Comparison of ENCODE assay signal across 8 cellular contexts in the genomic region with DNA sequence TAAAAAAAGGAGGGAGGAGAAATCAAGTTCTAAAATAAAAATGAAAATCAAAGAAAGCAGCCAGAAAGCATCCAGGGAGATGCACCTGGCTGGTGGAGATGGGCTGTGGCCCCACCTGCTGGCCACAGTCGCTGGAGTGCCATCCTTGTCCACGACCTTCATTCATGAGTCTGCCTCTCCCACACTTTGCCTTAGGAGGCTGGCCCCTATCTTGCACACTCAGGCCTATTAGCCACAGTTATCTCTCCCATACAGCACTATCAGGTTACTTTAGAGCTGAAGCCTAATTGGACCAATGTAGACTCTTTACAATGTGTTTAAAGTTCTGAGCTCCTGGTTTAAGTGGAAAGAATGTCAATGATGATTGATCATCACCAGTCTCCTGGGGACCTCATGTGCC.
A peak's percentile ranks its signal among the peaks of the same experiment; 100 is the strongest.
DNase-seq lines count a peak whose midpoint lies in the region; ATAC-seq and TF ChIP-seq lines count a peak whose summit lies in the region.

No MANE protein-coding gene starts in this region.

- H3K9me3 ChIP-seq in hepatocyte (ENCODE audit: low read depth) (no peaks in the 10 kb centered on the region), uterus (no peaks in the 10 kb centered on the region)

- H3K4me1 ChIP-seq in KMS-11 (ENCODE audit: low read depth, poor library complexity, severe bottlenecking) (peaks cover 4% of the 10 kb centered on the region), hepatocyte (ENCODE audit: insufficient read depth) (no peaks in the 10 kb centered on the region), uterus (no peaks in the 10 kb centered on the region)

- no peaks in the 10 kb centered on the region for H3K79me2 ChIP-seq in KMS-11 (ENCODE audit: insufficient read depth, low read depth)
- H3K79me2 ChIP-seq in hepatocyte, result no peaks in the 10 kb centered on the region

- H3K36me3 ChIP-seq in KMS-11 (ENCODE audit: insufficient read depth) (no peaks in the 10 kb centered on the region), hepatocyte (replicated peaks; ENCODE audit: insufficient read depth, low read depth) (no peaks in the 10 kb centered on the region), uterus (no peaks in the 10 kb centered on the region)

- DNase-seq in DMS53 treated with DMSO at 0.1 percent for 48 hours (lab: John Stamatoyannopoulos, UW; ENCODE audit: unreplicated experiment), result peak; percentile 46
- peak; percentile 69 for DNase-seq in hepatocyte (ENCODE audit: low spot score)
- no peak for DNase-seq in uterus
- DNase-seq in C1 segment of cervical spinal cord (lab: John Stamatoyannopoulos, UW), result no peak
- no peak for DNase-seq in globus pallidus (ENCODE audit: low spot score)

- H3K27me3 ChIP-seq in KMS-11 (ENCODE audit: insufficient read depth, low read depth), result no peaks in the 10 kb centered on the region
- H3K27me3 ChIP-seq in hepatocyte, result no peaks in the 10 kb centered on the region
- H3K27me3 ChIP-seq in uterus, result no peaks in the 10 kb centered on the region

- H2AFZ ChIP-seq in KMS-11 (ENCODE audit: low read depth) (no peak overlapping the region), hepatocyte (no peak overlapping the region)

- no peak for TF ChIP-seq POLR2A in uterus (IDR thresholded peaks at IDR 0.05)

- no peak overlapping the region for H3K4me3 ChIP-seq in KMS-11 (IDR thresholded peaks at IDR 0.05; ENCODE audit: insufficient read depth, low read depth, low read length)
- no peak overlapping the region for H3K4me3 ChIP-seq in hepatocyte
- no peak overlapping the region for H3K4me3 ChIP-seq in uterus

- no peak overlapping the region for H3K9ac ChIP-seq in KMS-11

- peak; percentile 63 for TF ChIP-seq CTCF in KMS-11 (conservative IDR thresholded peaks at IDR 0.05; ENCODE audit: low read depth, low read length)
- TF ChIP-seq CTCF in hepatocyte (IDR thresholded peaks at IDR 0.05; ENCODE audit: poor library complexity), result peak; percentile 69
- TF ChIP-seq CTCF in uterus (IDR thresholded peaks at IDR 0.05), result peak; percentile 8 to 31 (median 14)

- H4K20me1 ChIP-seq in KMS-11 (ENCODE audit: insufficient read depth) (no peaks in the 10 kb centered on the region), hepatocyte (ENCODE audit: insufficient read depth, poor library complexity, severe bottlenecking) (no peaks in the 10 kb centered on the region)

- WGBS in hepatocyte (ENCODE audit: low lambda C conversion rate, missing lambda C conversion rate), result 6% methylated on average over 2 of the region's 2 CpGs

- no peak overlapping the region for H3K27ac ChIP-seq in KMS-11
- no peak overlapping the region for H3K27ac ChIP-seq in hepatocyte
- H3K27ac ChIP-seq in uterus, result no peak overlapping the region

- no peak overlapping the region for H3K4me2 ChIP-seq in KMS-11
- no peak overlapping the region for H3K4me2 ChIP-seq in hepatocyte

- peak; percentile 98 for ATAC-seq in SK-N-SH treated with all-trans-retinoic acid at 6 μM for 48 hours
- no peak for ATAC-seq in HG03469 (IDR thresholded peaks at IDR 0.05; ENCODE audit: unreplicated experiment)

- H3K9me2 ChIP-seq in hepatocyte (replicated peaks; ENCODE audit: insufficient read depth), result no peaks in the 10 kb centered on the region

- intact Hi-C loops in uterus (cut with DNase I; ENCODE audit: low total_unique reads), result no loop called here

TF ChIP-seq in SK-N-SH treated with all-trans-retinoic acid at 6 μM for 48 hours, 23 proteins besides CTCF, POLR2A, EP300 and RAD21:
- TF ChIP-seq BACH2 (CRISPR knock-in tag; IDR thresholded peaks at IDR 0.05; ENCODE audit: borderline replicate concordance) (no peak), ARNTL (CRISPR knock-in tag; IDR thresholded peaks at IDR 0.05; ENCODE audit: borderline replicate concordance, low read depth) (no peak), ISL1 (CRISPR knock-in tag; IDR thresholded peaks at IDR 0.05) (no peak), RARB (CRISPR knock-in tag; IDR thresholded peaks at IDR 0.05) (no peak), ZNF70 (CRISPR knock-in tag; IDR thresholded peaks at IDR 0.05) (no peak), GLIS3 (CRISPR knock-in tag; IDR thresholded peaks at IDR 0.05) (no peak), CSDC2 (CRISPR knock-in tag; IDR thresholded peaks at IDR 0.05) (no peak), ZNF565 (CRISPR knock-in tag; conservative IDR thresholded peaks at IDR 0.05; ENCODE audit: low read depth) (no peak), PPARA (CRISPR knock-in tag; IDR thresholded peaks at IDR 0.05; ENCODE audit: borderline replicate concordance) (no peak), POU6F1 (CRISPR knock-in tag; IDR thresholded peaks at IDR 0.05; ENCODE audit: borderline replicate concordance, low read depth) (no peak), ZNF8 (CRISPR knock-in tag; IDR thresholded peaks at IDR 0.05) (no peak), ZC3H10 (CRISPR knock-in tag; IDR thresholded peaks at IDR 0.05) (no peak), ZFP3 (CRISPR knock-in tag; IDR thresholded peaks at IDR 0.05) (no peak), SNAI2 (CRISPR knock-in tag; IDR thresholded peaks at IDR 0.05) (no peak), TCF4 (CRISPR knock-in tag; IDR thresholded peaks at IDR 0.05; ENCODE audit: borderline replicate concordance) (no peak), ESRRG (CRISPR knock-in tag; IDR thresholded peaks at IDR 0.05) (no peak), OSR1 (CRISPR knock-in tag; IDR thresholded peaks at IDR 0.05) (no peak)
- TF ChIP-seq, protein P1, sequence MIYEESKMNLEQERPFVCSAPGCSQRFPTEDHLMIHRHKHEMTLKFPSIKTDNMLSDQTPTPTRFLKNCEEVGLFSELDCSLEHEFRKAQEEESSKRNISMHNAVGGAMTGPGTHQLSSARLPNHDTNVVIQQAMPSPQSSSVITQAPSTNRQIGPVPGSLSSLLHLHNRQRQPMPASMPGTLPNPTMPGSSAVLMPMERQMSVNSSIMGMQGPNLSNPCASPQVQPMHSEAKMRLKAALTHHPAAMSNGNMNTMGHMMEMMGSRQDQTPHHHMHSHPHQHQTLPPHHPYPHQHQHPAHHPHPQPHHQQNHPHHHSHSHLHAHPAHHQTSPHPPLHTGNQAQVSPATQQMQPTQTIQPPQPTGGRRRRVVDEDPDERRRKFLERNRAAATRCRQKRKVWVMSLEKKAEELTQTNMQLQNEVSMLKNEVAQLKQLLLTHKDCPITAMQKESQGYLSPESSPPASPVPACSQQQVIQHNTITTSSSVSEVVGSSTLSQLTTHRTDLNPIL (CRISPR knock-in tag; IDR thresholded peaks at IDR 0.05; ENCODE audit: low read depth), result no peak
- TF ChIP-seq, protein P2, sequence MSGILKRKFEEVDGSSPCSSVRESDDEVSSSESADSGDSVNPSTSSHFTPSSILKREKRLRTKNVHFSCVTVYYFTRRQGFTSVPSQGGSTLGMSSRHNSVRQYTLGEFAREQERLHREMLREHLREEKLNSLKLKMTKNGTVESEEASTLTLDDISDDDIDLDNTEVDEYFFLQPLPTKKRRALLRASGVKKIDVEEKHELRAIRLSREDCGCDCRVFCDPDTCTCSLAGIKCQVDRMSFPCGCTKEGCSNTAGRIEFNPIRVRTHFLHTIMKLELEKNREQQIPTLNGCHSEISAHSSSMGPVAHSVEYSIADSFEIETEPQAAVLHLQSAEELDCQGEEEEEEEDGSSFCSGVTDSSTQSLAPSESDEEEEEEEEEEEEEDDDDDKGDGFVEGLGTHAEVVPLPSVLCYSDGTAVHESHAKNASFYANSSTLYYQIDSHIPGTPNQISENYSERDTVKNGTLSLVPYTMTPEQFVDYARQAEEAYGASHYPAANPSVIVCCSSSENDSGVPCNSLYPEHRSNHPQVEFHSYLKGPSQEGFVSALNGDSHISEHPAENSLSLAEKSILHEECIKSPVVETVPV (CRISPR knock-in tag; IDR thresholded peaks at IDR 0.05), result no peak

Comparison
In these comparisons a context has a peak if more than half of its experiments do, and no peak if none do; other contexts are left out.
1. DNase-seq: peak in DMS53 treated with DMSO at 0.1 percent for 48 hours (single experiment) and hepatocyte (single experiment); none in uterus (0 of 2), C1 segment of cervical spinal cord (0 of 14) and globus pallidus (single experiment).
2. CTCF ChIP-seq: peak in every context shown above with its lines; median percentile 69 in hepatocyte; 63 in KMS-11; 14 in uterus.